ENCODE assay signal across 27 cellular contexts in genomic region chr10:101614957-101615759, GRCh38. TPM values are rescaled to one million over a fixed set of nuclear protein-coding genes. Genes with fewer than 3 reads are reported as not detected.
DNase-seq lines count a peak whose midpoint lies in the region; ATAC-seq, FAIRE-seq and TF ChIP-seq lines count a peak whose summit lies in the region.
"Had no signal": no experiment of that assay in that cellular context is flagged by ENCODE, and none has a peak within 500 bp of the region (broad histone marks: within the 10 kb centered on the region; RNA-seq: fewer than 3 reads in every experiment).

No MANE protein-coding gene starts in this region.

- no peak overlapping the region for H3K27ac Mint-ChIP-seq in activated naive CD8-positive, alpha-beta T cell treated with anti-CD3 and anti-CD28 coated beads, Interleukin-2, amount 10 ng/mL, durations not matched to agents 7 days and 5 days
- H3K27ac Mint-ChIP-seq in activated naive CD8-positive, alpha-beta T cell treated with anti-CD3 and anti-CD28 coated beads, Interleukin-2, amount 50 U/mL, for 24 hours: no peak overlapping the region
- peak overlapping the region; percentile 45; the same call in 1 of the 2 replicates for H3K27ac Mint-ChIP-seq in WTC11
- H3K27ac Mint-ChIP-seq: activated CD4-positive, alpha-beta T cell treated with anti-CD3 and anti-CD28 coated beads for 36 hours; B cell had no signal

- no peak for FAIRE-seq in urothelium cell line (lab: Jason Lieb, UNC)

- H3K36me3 Mint-ChIP-seq in activated naive CD8-positive, alpha-beta T cell treated with anti-CD3 and anti-CD28 coated beads, Interleukin-2, amount 10 ng/mL, durations not matched to agents 7 days and 5 days: no peaks in the 10 kb centered on the region
- H3K36me3 Mint-ChIP-seq in activated naive CD8-positive, alpha-beta T cell treated with anti-CD3 and anti-CD28 coated beads, Interleukin-2, amount 50 U/mL, for 24 hours (ENCODE audit: low read depth): peaks cover 3% of the 10 kb centered on the region
- peaks cover 7% of the 10 kb centered on the region for H3K36me3 Mint-ChIP-seq in WTC11

- H3K27me3 Mint-ChIP-seq in activated naive CD8-positive, alpha-beta T cell treated with anti-CD3 and anti-CD28 coated beads, Interleukin-2, amount 10 ng/mL, durations not matched to agents 7 days and 5 days: no peaks in the 10 kb centered on the region
- no peaks in the 10 kb centered on the region for H3K27me3 Mint-ChIP-seq in activated naive CD8-positive, alpha-beta T cell treated with anti-CD3 and anti-CD28 coated beads, Interleukin-2, amount 50 U/mL, for 24 hours
- H3K27me3 Mint-ChIP-seq in WTC11 (ENCODE audit: low read depth): no peaks in the 10 kb centered on the region
- H3K27me3 Mint-ChIP-seq: activated CD4-positive, alpha-beta T cell treated with anti-CD3 and anti-CD28 coated beads for 36 hours; B cell; CD8-positive, alpha-beta memory T cell had no signal

- POLR2A ChIA-PET in activated naive CD8-positive, alpha-beta T cell treated with anti-CD3 and anti-CD28 coated beads, Interleukin-2, amount 10 ng/mL, durations not matched to agents 7 days and 5 days (lab: Charles Lee): no interaction called here
- POLR2A ChIA-PET in WTC11 (lab: Charles Lee): no interaction called here

- TF ChIP-seq CTCF in WTC11 (IDR thresholded peaks at IDR 0.05) (no peak), ascending aorta (IDR thresholded peaks at IDR 0.05) (no peak)

- peak; percentile 14 for DNase-seq in activated naive CD8-positive, alpha-beta T cell treated with anti-CD3 and anti-CD28 coated beads, Interleukin-2, amount 10 ng/mL, durations not matched to agents 7 days and 5 days
- DNase-seq in activated naive CD8-positive, alpha-beta T cell treated with anti-CD3 and anti-CD28 coated beads, Interleukin-2, amount 50 U/mL, for 24 hours: no peak
- DNase-seq in WTC11 (ENCODE audit: low spot score): peak; percentile 59
- no peak for DNase-seq in AML-193 (lab: John Stamatoyannopoulos, UW)
- DNase-seq in ascending aorta (ENCODE audit: low spot score in 2 of 2): no peak
- DNase-seq in urothelium cell line (ENCODE audit: low spot score): no peak
- DNase-seq: activated CD4-positive, alpha-beta T cell treated with anti-CD3 and anti-CD28 coated beads for 36 hours; activated T-cell treated with anti-CD3 and anti-CD28 coated beads, Interleukin-2, amount 50 U/mL, for 4 hours; CD8-positive, alpha-beta memory T cell; cortex of kidney; DMS153; foreskin fibroblast; heart left ventricle; NCI-H446; PC-3; stimulated activated CD4-positive, alpha-beta T cell treated with anti-CD3 and anti-CD28 coated beads, Interleukin-15, amount 100 ng/mL, for 24 hours; stimulated activated naive CD8-positive, alpha-beta T cell treated with anti-CD3 and anti-CD28 coated beads, Interleukin-15, Interleukin-2, amounts not matched to agents 100 U/mL and 50 U/mL, for 24 hours; T-helper 2 cell had no signal

- ATAC-seq in activated naive CD8-positive, alpha-beta T cell treated with anti-CD3 and anti-CD28 coated beads, Interleukin-2, amount 10 ng/mL, durations not matched to agents 7 days and 5 days (ENCODE audit: low read depth): no peak
- ATAC-seq in activated naive CD8-positive, alpha-beta T cell treated with anti-CD3 and anti-CD28 coated beads, Interleukin-2, amount 50 U/mL, for 24 hours: no peak
- ATAC-seq in WTC11 (peak; percentile 44), HG03095 (IDR thresholded peaks at IDR 0.05; ENCODE audit: unreplicated experiment) (no peak)
- ATAC-seq: activated CD4-positive, alpha-beta T cell treated with anti-CD3 and anti-CD28 coated beads for 36 hours; activated T-cell treated with anti-CD3 and anti-CD28 coated beads, Interleukin-2, amount 50 U/mL, for 4 hours; esophagus mucosa; heart left ventricle; PC-3; stimulated activated naive CD8-positive, alpha-beta T cell treated with anti-CD3 and anti-CD28 coated beads, Interleukin-15, Interleukin-2, amounts not matched to agents 100 U/mL and 50 U/mL, for 24 hours had no signal

- peak overlapping the region; percentile 16; the same call in 1 of the 2 replicates for H3K4me3 ChIP-seq in iPS-18c (ENCODE audit: insufficient read depth, low read depth, low read length)
- H3K4me3 ChIP-seq in ascending aorta: no peak overlapping the region
- H3K4me3 ChIP-seq: breast epithelium, heart left ventricle, prostate gland, thoracic aorta, vagina had no signal

- H3K9me3 ChIP-seq in iPS-18c (ENCODE audit: control insufficient read depth, insufficient read depth, low read length) (no peaks in the 10 kb centered on the region), ascending aorta (no peaks in the 10 kb centered on the region)
- H3K9me3 ChIP-seq: breast epithelium, heart left ventricle, neutrophil, prostate gland, thoracic aorta, vagina had no signal

- H3K27ac ChIP-seq in ascending aorta: no peak overlapping the region
- H3K27ac ChIP-seq: breast epithelium, heart left ventricle, neutrophil, prostate gland, thoracic aorta, vagina had no signal

- no peaks in the 10 kb centered on the region for H3K27me3 ChIP-seq in ascending aorta
- H3K27me3 ChIP-seq: breast epithelium, heart left ventricle, neutrophil, vagina had no signal

- peaks cover 7% of the 10 kb centered on the region for H3K4me1 Mint-ChIP-seq in activated naive CD8-positive, alpha-beta T cell treated with anti-CD3 and anti-CD28 coated beads, Interleukin-2, amount 10 ng/mL, durations not matched to agents 7 days and 5 days
- peaks cover 3% of the 10 kb centered on the region for H3K4me1 Mint-ChIP-seq in activated naive CD8-positive, alpha-beta T cell treated with anti-CD3 and anti-CD28 coated beads, Interleukin-2, amount 50 U/mL, for 24 hours
- peaks cover 22% of the 10 kb centered on the region for H3K4me1 Mint-ChIP-seq in WTC11

- CTCF ChIA-PET in WTC11 (lab: Charles Lee): interaction anchor here (0.8 to 8.5 kb wide), 12 partner anchors 10 to 395 kb away, joined by 3 to 167 read pairs (median 3); no protein-coding TSS in a partner anchor

- peaks cover 17 to 61% of the 10 kb centered on the region in 2 donors for H3K36me3 ChIP-seq in ascending aorta
- H3K36me3 ChIP-seq: breast epithelium had no signal

- intact Hi-C loops in ascending aorta (cut with DNase I): no loop called here

- no peak overlapping the region for H3K4me3 Mint-ChIP-seq in activated naive CD8-positive, alpha-beta T cell treated with anti-CD3 and anti-CD28 coated beads, Interleukin-2, amount 10 ng/mL, durations not matched to agents 7 days and 5 days
- no peak overlapping the region for H3K4me3 Mint-ChIP-seq in activated naive CD8-positive, alpha-beta T cell treated with anti-CD3 and anti-CD28 coated beads, Interleukin-2, amount 50 U/mL, for 24 hours
- H3K4me3 Mint-ChIP-seq in WTC11: no peak overlapping the region
- H3K4me3 Mint-ChIP-seq: activated CD4-positive, alpha-beta T cell treated with anti-CD3 and anti-CD28 coated beads for 36 hours; activated T-cell treated with anti-CD3 and anti-CD28 coated beads, Interleukin-2, amount 50 U/mL, for 4 hours; B cell; CD8-positive, alpha-beta memory T cell had no signal

- no peaks in the 10 kb centered on the region for H3K4me1 ChIP-seq in ascending aorta
- H3K4me1 ChIP-seq: breast epithelium, prostate gland, vagina had no signal

- no peaks in the 10 kb centered on the region for H3K9me3 Mint-ChIP-seq in activated naive CD8-positive, alpha-beta T cell treated with anti-CD3 and anti-CD28 coated beads, Interleukin-2, amount 10 ng/mL, durations not matched to agents 7 days and 5 days
- H3K9me3 Mint-ChIP-seq in activated naive CD8-positive, alpha-beta T cell treated with anti-CD3 and anti-CD28 coated beads, Interleukin-2, amount 50 U/mL, for 24 hours: no peaks in the 10 kb centered on the region
- H3K9me3 Mint-ChIP-seq in WTC11: no peaks in the 10 kb centered on the region
- H3K9me3 Mint-ChIP-seq: activated T-cell treated with anti-CD3 and anti-CD28 coated beads, Interleukin-2, amount 50 U/mL, for 4 hours; CD8-positive, alpha-beta memory T cell had no signal

TF ChIP-seq in WTC11, 78 proteins besides CTCF, POLR2A, EP300 and RAD21 (continues in another document):
- TF ChIP-seq, protein P1, sequence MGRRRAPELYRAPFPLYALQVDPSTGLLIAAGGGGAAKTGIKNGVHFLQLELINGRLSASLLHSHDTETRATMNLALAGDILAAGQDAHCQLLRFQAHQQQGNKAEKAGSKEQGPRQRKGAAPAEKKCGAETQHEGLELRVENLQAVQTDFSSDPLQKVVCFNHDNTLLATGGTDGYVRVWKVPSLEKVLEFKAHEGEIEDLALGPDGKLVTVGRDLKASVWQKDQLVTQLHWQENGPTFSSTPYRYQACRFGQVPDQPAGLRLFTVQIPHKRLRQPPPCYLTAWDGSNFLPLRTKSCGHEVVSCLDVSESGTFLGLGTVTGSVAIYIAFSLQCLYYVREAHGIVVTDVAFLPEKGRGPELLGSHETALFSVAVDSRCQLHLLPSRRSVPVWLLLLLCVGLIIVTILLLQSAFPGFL (CRISPR knock-in tag; IDR thresholded peaks at IDR 0.05; ENCODE audit: borderline replicate concordance): no peak

RNA-seq across cellular contexts. Expression of gene DPCD, which starts 27.0 kb away (rescaled TPM):
- 1 to 10 TPM; 4.0 to 5.5 TPM for total RNA-seq in activated naive CD8-positive, alpha-beta T cell treated with anti-CD3 and anti-CD28 coated beads, Interleukin-2, amount 10 ng/mL, durations not matched to agents 7 days and 5 days
- total RNA-seq in WTC11 (2021): 21.8 to 23.8 TPM (median 22.0 TPM) in 3 replicates
- 1.3 TPM for total RNA-seq in ascending aorta

RNA-seq across cellular contexts. Expression of gene POLL, which starts 27.1 kb away (rescaled TPM):
- total RNA-seq in activated naive CD8-positive, alpha-beta T cell treated with anti-CD3 and anti-CD28 coated beads, Interleukin-2, amount 10 ng/mL, durations not matched to agents 7 days and 5 days: 10 to 100 TPM; 34.9 to 37.7 TPM
- total RNA-seq in WTC11 (2021) (40.7 to 46.2 TPM (median 41.3 TPM) in 3 replicates), ascending aorta (17.1 TPM)

Comparison
In these comparisons a context has a peak if more than half of its experiments do, and no peak if none do; other contexts are left out.
1. DNase-seq: peak in activated naive CD8-positive, alpha-beta T cell treated with anti-CD3 and anti-CD28 coated beads, Interleukin-2, amount 10 ng/mL, durations not matched to agents 7 days and 5 days (single experiment) and WTC11 (single experiment); none in activated naive CD8-positive, alpha-beta T cell treated with anti-CD3 and anti-CD28 coated beads, Interleukin-2, amount 50 U/mL, for 24 hours (single experiment), AML-193 (0 of 2), ascending aorta (0 of 2) and urothelium cell line (single experiment).